2 cellular contexts compared by ENCODE assay signal in the genomic region with DNA sequence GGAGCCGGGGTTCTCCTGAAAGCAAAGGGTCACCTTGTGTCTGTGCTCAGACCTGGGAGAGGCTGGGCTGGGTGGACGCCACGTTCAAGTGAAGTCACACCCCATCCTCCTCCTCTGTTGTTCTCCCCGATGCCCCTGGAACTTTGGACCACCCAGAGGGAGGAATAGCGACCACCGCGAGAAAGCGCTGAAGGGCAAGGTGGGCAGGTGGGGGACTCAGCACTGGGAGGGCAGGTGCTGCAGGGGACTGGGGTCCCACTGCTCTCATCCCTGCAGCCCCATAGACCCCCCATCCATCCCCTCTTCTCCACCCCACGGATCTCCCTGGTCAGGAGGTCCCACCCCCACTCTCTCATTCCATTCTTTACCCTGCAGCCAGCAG.
A peak's percentile ranks its signal among the peaks of the same experiment; 100 is the strongest.
TF ChIP-seq lines count a peak whose summit lies in the region.

No MANE protein-coding gene starts in this region.

TF ChIP-seq in HepG2, 621 proteins besides CTCF, POLR2A, EP300 and RAD21 (continues in another document):
- TF ChIP-seq YY1 (IDR thresholded peaks at IDR 0.05; ENCODE audit: insufficient read depth, insufficient replicate concordance, low read depth, low read length) (peak; percentile 0), ERF (CRISPR knock-in tag; IDR thresholded peaks at IDR 0.05) (no peak), ZNF20 (CRISPR knock-in tag; IDR thresholded peaks at IDR 0.05) (no peak), GATA4 (IDR thresholded peaks at IDR 0.05; ENCODE audit: borderline replicate concordance, low read depth) (no peak), ZBTB42 (CRISPR knock-in tag; IDR thresholded peaks at IDR 0.05) (no peak), ZFP82 (CRISPR knock-in tag; IDR thresholded peaks at IDR 0.05; ENCODE audit: borderline replicate concordance) (no peak), MTF2 (CRISPR knock-in tag; IDR thresholded peaks at IDR 0.05; ENCODE audit: borderline replicate concordance) (no peak), HNF4G (IDR thresholded peaks at IDR 0.05; ENCODE audit: borderline replicate concordance, low read depth, low read length) (no peak), HNF4G (CRISPR knock-in tag; IDR thresholded peaks at IDR 0.05; ENCODE audit: borderline replicate concordance, low read depth) (0 out of 2 replicates have a peak, but pooled peaks have one; percentile 6), FOXM1 (CRISPR knock-in tag; IDR thresholded peaks at IDR 0.05) (no peak), KDM2A (CRISPR knock-in tag; IDR thresholded peaks at IDR 0.05; ENCODE audit: borderline replicate concordance, low read depth) (no peak), ZNF607 (CRISPR knock-in tag; IDR thresholded peaks at IDR 0.05; ENCODE audit: borderline replicate concordance) (no peak), MZF1 (CRISPR knock-in tag; IDR thresholded peaks at IDR 0.05; ENCODE audit: borderline replicate concordance) (no peak), CHD2 (IDR thresholded peaks at IDR 0.05; ENCODE audit: low read depth, low read length) (no peak), ZSCAN20 (CRISPR knock-in tag; IDR thresholded peaks at IDR 0.05; ENCODE audit: borderline replicate concordance) (no peak), SMC3 (IDR thresholded peaks at IDR 0.05; ENCODE audit: low read length) (no peak), TRIM24 (CRISPR knock-in tag; IDR thresholded peaks at IDR 0.05) (no peak), WIZ (CRISPR knock-in tag; IDR thresholded peaks at IDR 0.05) (no peak), SIX1 (CRISPR knock-in tag; IDR thresholded peaks at IDR 0.05; ENCODE audit: borderline replicate concordance) (no peak), ETV5 (CRISPR knock-in tag; IDR thresholded peaks at IDR 0.05; ENCODE audit: borderline replicate concordance) (no peak), FOXJ3 (CRISPR knock-in tag; IDR thresholded peaks at IDR 0.05; ENCODE audit: borderline replicate concordance) (no peak), PHF20 (CRISPR knock-in tag; IDR thresholded peaks at IDR 0.05) (no peak), ZNF101 (CRISPR knock-in tag; IDR thresholded peaks at IDR 0.05; ENCODE audit: borderline replicate concordance, low read depth) (no peak), ZNF839 (CRISPR knock-in tag; IDR thresholded peaks at IDR 0.05; ENCODE audit: borderline replicate concordance) (no peak), MTA1 (CRISPR knock-in tag; IDR thresholded peaks at IDR 0.05; ENCODE audit: borderline replicate concordance) (no peak), ZNF138 (CRISPR knock-in tag; IDR thresholded peaks at IDR 0.05; ENCODE audit: low read depth) (no peak)
- TF ChIP-seq, protein P1, sequence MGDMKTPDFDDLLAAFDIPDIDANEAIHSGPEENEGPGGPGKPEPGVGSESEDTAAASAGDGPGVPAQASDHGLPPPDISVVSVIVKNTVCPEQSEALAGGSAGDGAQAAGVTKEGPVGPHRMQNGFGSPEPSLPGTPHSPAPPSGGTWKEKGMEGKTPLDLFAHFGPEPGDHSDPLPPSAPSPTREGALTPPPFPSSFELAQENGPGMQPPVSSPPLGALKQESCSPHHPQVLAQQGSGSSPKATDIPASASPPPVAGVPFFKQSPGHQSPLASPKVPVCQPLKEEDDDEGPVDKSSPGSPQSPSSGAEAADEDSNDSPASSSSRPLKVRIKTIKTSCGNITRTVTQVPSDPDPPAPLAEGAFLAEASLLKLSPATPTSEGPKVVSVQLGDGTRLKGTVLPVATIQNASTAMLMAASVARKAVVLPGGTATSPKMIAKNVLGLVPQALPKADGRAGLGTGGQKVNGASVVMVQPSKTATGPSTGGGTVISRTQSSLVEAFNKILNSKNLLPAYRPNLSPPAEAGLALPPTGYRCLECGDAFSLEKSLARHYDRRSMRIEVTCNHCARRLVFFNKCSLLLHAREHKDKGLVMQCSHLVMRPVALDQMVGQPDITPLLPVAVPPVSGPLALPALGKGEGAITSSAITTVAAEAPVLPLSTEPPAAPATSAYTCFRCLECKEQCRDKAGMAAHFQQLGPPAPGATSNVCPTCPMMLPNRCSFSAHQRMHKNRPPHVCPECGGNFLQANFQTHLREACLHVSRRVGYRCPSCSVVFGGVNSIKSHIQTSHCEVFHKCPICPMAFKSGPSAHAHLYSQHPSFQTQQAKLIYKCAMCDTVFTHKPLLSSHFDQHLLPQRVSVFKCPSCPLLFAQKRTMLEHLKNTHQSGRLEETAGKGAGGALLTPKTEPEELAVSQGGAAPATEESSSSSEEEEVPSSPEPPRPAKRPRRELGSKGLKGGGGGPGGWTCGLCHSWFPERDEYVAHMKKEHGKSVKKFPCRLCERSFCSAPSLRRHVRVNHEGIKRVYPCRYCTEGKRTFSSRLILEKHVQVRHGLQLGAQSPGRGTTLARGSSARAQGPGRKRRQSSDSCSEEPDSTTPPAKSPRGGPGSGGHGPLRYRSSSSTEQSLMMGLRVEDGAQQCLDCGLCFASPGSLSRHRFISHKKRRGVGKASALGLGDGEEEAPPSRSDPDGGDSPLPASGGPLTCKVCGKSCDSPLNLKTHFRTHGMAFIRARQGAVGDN (CRISPR knock-in tag; IDR thresholded peaks at IDR 0.05): peak; percentile 8; the same call in 1 of the 2 replicates
- TF ChIP-seq, protein P2, sequence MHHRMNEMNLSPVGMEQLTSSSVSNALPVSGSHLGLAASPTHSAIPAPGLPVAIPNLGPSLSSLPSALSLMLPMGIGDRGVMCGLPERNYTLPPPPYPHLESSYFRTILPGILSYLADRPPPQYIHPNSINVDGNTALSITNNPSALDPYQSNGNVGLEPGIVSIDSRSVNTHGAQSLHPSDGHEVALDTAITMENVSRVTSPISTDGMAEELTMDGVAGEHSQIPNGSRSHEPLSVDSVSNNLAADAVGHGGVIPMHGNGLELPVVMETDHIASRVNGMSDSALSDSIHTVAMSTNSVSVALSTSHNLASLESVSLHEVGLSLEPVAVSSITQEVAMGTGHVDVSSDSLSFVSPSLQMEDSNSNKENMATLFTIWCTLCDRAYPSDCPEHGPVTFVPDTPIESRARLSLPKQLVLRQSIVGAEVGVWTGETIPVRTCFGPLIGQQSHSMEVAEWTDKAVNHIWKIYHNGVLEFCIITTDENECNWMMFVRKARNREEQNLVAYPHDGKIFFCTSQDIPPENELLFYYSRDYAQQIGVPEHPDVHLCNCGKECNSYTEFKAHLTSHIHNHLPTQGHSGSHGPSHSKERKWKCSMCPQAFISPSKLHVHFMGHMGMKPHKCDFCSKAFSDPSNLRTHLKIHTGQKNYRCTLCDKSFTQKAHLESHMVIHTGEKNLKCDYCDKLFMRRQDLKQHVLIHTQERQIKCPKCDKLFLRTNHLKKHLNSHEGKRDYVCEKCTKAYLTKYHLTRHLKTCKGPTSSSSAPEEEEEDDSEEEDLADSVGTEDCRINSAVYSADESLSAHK (CRISPR knock-in tag; IDR thresholded peaks at IDR 0.05; ENCODE audit: borderline replicate concordance): no peak
- TF ChIP-seq, protein P3, sequence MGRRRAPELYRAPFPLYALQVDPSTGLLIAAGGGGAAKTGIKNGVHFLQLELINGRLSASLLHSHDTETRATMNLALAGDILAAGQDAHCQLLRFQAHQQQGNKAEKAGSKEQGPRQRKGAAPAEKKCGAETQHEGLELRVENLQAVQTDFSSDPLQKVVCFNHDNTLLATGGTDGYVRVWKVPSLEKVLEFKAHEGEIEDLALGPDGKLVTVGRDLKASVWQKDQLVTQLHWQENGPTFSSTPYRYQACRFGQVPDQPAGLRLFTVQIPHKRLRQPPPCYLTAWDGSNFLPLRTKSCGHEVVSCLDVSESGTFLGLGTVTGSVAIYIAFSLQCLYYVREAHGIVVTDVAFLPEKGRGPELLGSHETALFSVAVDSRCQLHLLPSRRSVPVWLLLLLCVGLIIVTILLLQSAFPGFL (CRISPR knock-in tag; IDR thresholded peaks at IDR 0.05): no peak

TF ChIP-seq in H1, 55 proteins besides CTCF, POLR2A, EP300 and RAD21 (continues in another document):
- TF ChIP-seq, protein P4, sequence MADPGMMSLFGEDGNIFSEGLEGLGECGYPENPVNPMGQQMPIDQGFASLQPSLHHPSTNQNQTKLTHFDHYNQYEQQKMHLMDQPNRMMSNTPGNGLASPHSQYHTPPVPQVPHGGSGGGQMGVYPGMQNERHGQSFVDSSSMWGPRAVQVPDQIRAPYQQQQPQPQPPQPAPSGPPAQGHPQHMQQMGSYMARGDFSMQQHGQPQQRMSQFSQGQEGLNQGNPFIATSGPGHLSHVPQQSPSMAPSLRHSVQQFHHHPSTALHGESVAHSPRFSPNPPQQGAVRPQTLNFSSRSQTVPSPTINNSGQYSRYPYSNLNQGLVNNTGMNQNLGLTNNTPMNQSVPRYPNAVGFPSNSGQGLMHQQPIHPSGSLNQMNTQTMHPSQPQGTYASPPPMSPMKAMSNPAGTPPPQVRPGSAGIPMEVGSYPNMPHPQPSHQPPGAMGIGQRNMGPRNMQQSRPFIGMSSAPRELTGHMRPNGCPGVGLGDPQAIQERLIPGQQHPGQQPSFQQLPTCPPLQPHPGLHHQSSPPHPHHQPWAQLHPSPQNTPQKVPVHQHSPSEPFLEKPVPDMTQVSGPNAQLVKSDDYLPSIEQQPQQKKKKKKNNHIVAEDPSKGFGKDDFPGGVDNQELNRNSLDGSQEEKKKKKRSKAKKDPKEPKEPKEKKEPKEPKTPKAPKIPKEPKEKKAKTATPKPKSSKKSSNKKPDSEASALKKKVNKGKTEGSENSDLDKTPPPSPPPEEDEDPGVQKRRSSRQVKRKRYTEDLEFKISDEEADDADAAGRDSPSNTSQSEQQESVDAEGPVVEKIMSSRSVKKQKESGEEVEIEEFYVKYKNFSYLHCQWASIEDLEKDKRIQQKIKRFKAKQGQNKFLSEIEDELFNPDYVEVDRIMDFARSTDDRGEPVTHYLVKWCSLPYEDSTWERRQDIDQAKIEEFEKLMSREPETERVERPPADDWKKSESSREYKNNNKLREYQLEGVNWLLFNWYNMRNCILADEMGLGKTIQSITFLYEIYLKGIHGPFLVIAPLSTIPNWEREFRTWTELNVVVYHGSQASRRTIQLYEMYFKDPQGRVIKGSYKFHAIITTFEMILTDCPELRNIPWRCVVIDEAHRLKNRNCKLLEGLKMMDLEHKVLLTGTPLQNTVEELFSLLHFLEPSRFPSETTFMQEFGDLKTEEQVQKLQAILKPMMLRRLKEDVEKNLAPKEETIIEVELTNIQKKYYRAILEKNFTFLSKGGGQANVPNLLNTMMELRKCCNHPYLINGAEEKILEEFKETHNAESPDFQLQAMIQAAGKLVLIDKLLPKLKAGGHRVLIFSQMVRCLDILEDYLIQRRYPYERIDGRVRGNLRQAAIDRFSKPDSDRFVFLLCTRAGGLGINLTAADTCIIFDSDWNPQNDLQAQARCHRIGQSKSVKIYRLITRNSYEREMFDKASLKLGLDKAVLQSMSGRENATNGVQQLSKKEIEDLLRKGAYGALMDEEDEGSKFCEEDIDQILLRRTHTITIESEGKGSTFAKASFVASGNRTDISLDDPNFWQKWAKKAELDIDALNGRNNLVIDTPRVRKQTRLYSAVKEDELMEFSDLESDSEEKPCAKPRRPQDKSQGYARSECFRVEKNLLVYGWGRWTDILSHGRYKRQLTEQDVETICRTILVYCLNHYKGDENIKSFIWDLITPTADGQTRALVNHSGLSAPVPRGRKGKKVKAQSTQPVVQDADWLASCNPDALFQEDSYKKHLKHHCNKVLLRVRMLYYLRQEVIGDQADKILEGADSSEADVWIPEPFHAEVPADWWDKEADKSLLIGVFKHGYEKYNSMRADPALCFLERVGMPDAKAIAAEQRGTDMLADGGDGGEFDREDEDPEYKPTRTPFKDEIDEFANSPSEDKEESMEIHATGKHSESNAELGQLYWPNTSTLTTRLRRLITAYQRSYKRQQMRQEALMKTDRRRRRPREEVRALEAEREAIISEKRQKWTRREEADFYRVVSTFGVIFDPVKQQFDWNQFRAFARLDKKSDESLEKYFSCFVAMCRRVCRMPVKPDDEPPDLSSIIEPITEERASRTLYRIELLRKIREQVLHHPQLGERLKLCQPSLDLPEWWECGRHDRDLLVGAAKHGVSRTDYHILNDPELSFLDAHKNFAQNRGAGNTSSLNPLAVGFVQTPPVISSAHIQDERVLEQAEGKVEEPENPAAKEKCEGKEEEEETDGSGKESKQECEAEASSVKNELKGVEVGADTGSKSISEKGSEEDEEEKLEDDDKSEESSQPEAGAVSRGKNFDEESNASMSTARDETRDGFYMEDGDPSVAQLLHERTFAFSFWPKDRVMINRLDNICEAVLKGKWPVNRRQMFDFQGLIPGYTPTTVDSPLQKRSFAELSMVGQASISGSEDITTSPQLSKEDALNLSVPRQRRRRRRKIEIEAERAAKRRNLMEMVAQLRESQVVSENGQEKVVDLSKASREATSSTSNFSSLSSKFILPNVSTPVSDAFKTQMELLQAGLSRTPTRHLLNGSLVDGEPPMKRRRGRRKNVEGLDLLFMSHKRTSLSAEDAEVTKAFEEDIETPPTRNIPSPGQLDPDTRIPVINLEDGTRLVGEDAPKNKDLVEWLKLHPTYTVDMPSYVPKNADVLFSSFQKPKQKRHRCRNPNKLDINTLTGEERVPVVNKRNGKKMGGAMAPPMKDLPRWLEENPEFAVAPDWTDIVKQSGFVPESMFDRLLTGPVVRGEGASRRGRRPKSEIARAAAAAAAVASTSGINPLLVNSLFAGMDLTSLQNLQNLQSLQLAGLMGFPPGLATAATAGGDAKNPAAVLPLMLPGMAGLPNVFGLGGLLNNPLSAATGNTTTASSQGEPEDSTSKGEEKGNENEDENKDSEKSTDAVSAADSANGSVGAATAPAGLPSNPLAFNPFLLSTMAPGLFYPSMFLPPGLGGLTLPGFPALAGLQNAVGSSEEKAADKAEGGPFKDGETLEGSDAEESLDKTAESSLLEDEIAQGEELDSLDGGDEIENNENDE (IDR thresholded peaks at IDR 0.05; ENCODE audit: insufficient replicate concordance, low read length): no peak
- TF ChIP-seq MAFK (IDR thresholded peaks at IDR 0.05; ENCODE audit: low read depth, low read length): no peak
- TF ChIP-seq, protein P5, sequence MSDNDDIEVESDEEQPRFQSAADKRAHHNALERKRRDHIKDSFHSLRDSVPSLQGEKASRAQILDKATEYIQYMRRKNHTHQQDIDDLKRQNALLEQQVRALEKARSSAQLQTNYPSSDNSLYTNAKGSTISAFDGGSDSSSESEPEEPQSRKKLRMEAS (IDR thresholded peaks at IDR 0.05): no peak
- TF ChIP-seq SAP30 (IDR thresholded peaks at IDR 0.05; ENCODE audit: insufficient read depth, insufficient replicate concordance, low read length): no peak
- no peak for TF ChIP-seq HDAC2 (IDR thresholded peaks at IDR 0.05; ENCODE audit: borderline replicate concordance in 1 of 2, low read depth in 2 of 2, low read length in 2 of 2)
- TF ChIP-seq, protein P6, sequence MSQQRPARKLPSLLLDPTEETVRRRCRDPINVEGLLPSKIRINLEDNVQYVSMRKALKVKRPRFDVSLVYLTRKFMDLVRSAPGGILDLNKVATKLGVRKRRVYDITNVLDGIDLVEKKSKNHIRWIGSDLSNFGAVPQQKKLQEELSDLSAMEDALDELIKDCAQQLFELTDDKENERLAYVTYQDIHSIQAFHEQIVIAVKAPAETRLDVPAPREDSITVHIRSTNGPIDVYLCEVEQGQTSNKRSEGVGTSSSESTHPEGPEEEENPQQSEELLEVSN (IDR thresholded peaks at IDR 0.05): no peak
- TF ChIP-seq SUZ12 (IDR thresholded peaks at IDR 0.05; ENCODE audit: low read length): no peak
- no peak for TF ChIP-seq SIN3A (conservative IDR thresholded peaks at IDR 0.05 in 1 of 2, IDR thresholded peaks at IDR 0.05 in 1 of 2; ENCODE audit: low read depth in 1 of 2, low read length in 2 of 2)
- TF ChIP-seq JUN (IDR thresholded peaks at IDR 0.05; ENCODE audit: low read depth, low read length): no peak
- no peak for TF ChIP-seq KDM4A (IDR thresholded peaks at IDR 0.05; ENCODE audit: low read depth, low read length, severe bottlenecking)
- TF ChIP-seq ASH2L (IDR thresholded peaks at IDR 0.05; ENCODE audit: low read length): no peak
- TF ChIP-seq BRCA1 (IDR thresholded peaks at IDR 0.05; ENCODE audit: low read depth, low read length): no peak
- no peak for TF ChIP-seq EGR1 (IDR thresholded peaks at IDR 0.05; ENCODE audit: borderline replicate concordance, low read depth, low read length)
- no peak for TF ChIP-seq HDAC6 (IDR thresholded peaks at IDR 0.05; ENCODE audit: low read depth, low read length)
- TF ChIP-seq SIX5 (IDR thresholded peaks at IDR 0.05; ENCODE audit: low read depth, low read length): no peak
- no peak for TF ChIP-seq GABPA (IDR thresholded peaks at IDR 0.05; ENCODE audit: borderline replicate concordance, insufficient read depth, low read length)
- no peak for TF ChIP-seq CTBP2 (IDR thresholded peaks at IDR 0.05; ENCODE audit: borderline replicate concordance, insufficient read depth, insufficient read length, low read length)
